ENCODE assay signal across 10 cellular contexts in genomic region chr17:16001498-16001897, GRCh38. TPM values are rescaled to one million over a fixed set of nuclear protein-coding genes. Genes with fewer than 3 reads are reported as not detected.
A peak's percentile ranks its signal among the peaks of the same experiment; 100 is the strongest.
DNase-seq lines count a peak whose midpoint lies in the region; ATAC-seq and TF ChIP-seq lines count a peak whose summit lies in the region.
"Had no signal": no experiment of that assay in that cellular context is flagged by ENCODE, and none has a peak within 500 bp of the region (broad histone marks: within the 10 kb centered on the region; RNA-seq: fewer than 3 reads in every experiment).

No MANE protein-coding gene starts in this region.

- peaks cover 23% of the 10 kb centered on the region for H3K4me1 Mint-ChIP-seq in activated naive CD4-positive, alpha-beta T cell treated with anti-CD3 and anti-CD28 coated beads for 36 hours (ENCODE audit: low read depth)
- peaks cover 32% of the 10 kb centered on the region for H3K4me1 Mint-ChIP-seq in activated CD8-positive, alpha-beta T cell treated with anti-CD3 and anti-CD28 coated beads, Interleukin-2, amount 10 ng/mL, durations not matched to agents 7 days and 5 days (ENCODE audit: low read depth)
- H3K4me1 Mint-ChIP-seq in stimulated activated naive B cell treated with anti-CD40 and anti-IgM and Interleukin-4, amounts not matched to agents 10 μg/mL and 1 μg/mL and 100 μg/mL, for 72 hours, result peaks cover 19 to 43% of the 10 kb centered on the region in 2 donors

- CTCF ChIA-PET in activated naive CD4-positive, alpha-beta T cell treated with anti-CD3 and anti-CD28 coated beads for 36 hours (lab: Charles Lee), result interaction anchor here (0.7 to 1.3 kb wide), 4 partner anchors 12 to 305 kb away, joined by 3 to 8 read pairs (median 4); no protein-coding TSS in a partner anchor
- CTCF ChIA-PET in activated CD8-positive, alpha-beta T cell treated with anti-CD3 and anti-CD28 coated beads, Interleukin-2, amount 10 ng/mL, durations not matched to agents 7 days and 5 days (lab: Charles Lee), result interaction anchor here (0.9 to 1.5 kb wide), 4 partner anchors 22 to 173 kb away, joined by 3 to 4 read pairs (median 3); partner anchors contain the start of gene ADORA2B

- H3K27ac Mint-ChIP-seq in activated naive CD4-positive, alpha-beta T cell treated with anti-CD3 and anti-CD28 coated beads for 36 hours, result peak overlapping the region; percentile 42
- H3K27ac Mint-ChIP-seq in activated CD8-positive, alpha-beta T cell treated with anti-CD3 and anti-CD28 coated beads, Interleukin-2, amount 10 ng/mL, durations not matched to agents 7 days and 5 days, result peak overlapping the region; percentile 96
- H3K27ac Mint-ChIP-seq in stimulated activated naive B cell treated with anti-CD40 and anti-IgM and Interleukin-4, amounts not matched to agents 10 μg/mL and 1 μg/mL and 100 μg/mL, for 72 hours, result peak overlapping the region; percentile 48

- ATAC-seq in activated CD8-positive, alpha-beta T cell treated with anti-CD3 and anti-CD28 coated beads, Interleukin-2, amount 10 ng/mL, durations not matched to agents 7 days and 5 days, result no peak
- no peak for ATAC-seq in stimulated activated naive B cell treated with anti-CD40 and anti-IgM and Interleukin-4, amounts not matched to agents 10 μg/mL and 1 μg/mL and 100 μg/mL, for 72 hours (replicated peaks)
- ATAC-seq in GM21360 (IDR thresholded peaks at IDR 0.05; ENCODE audit: unreplicated experiment), result no peak

- H3K9me3 Mint-ChIP-seq in activated naive CD4-positive, alpha-beta T cell treated with anti-CD3 and anti-CD28 coated beads for 36 hours, result no peaks in the 10 kb centered on the region
- no peaks in the 10 kb centered on the region for H3K9me3 Mint-ChIP-seq in activated CD8-positive, alpha-beta T cell treated with anti-CD3 and anti-CD28 coated beads, Interleukin-2, amount 10 ng/mL, durations not matched to agents 7 days and 5 days (ENCODE audit: insufficient read depth)
- no peaks in the 10 kb centered on the region for H3K9me3 Mint-ChIP-seq in stimulated activated naive B cell treated with anti-CD40 and anti-IgM and Interleukin-4, amounts not matched to agents 10 μg/mL and 1 μg/mL and 100 μg/mL, for 72 hours

- H3K4me3 Mint-ChIP-seq in activated naive CD4-positive, alpha-beta T cell treated with anti-CD3 and anti-CD28 coated beads for 36 hours, result peak overlapping the region; percentile 81
- peak overlapping the region; percentile 93 for H3K4me3 Mint-ChIP-seq in activated CD8-positive, alpha-beta T cell treated with anti-CD3 and anti-CD28 coated beads, Interleukin-2, amount 10 ng/mL, durations not matched to agents 7 days and 5 days
- peak overlapping the region; percentile 91 to 97 for H3K4me3 Mint-ChIP-seq in stimulated activated naive B cell treated with anti-CD40 and anti-IgM and Interleukin-4, amounts not matched to agents 10 μg/mL and 1 μg/mL and 100 μg/mL, for 72 hours

- no peak for DNase-seq in activated naive CD4-positive, alpha-beta T cell treated with anti-CD3 and anti-CD28 coated beads for 36 hours
- no peak for DNase-seq in activated naive CD4-positive, alpha-beta T cell (lab: John Stamatoyannopoulos, UW)
- no peak for DNase-seq in activated CD8-positive, alpha-beta T cell treated with anti-CD3 and anti-CD28 coated beads, Interleukin-2, amount 10 ng/mL, durations not matched to agents 7 days and 5 days
- DNase-seq in fibroblast of pulmonary artery (ENCODE audit: low read depth) (peak; percentile 47), GM03348 (ENCODE audit: low spot score) (no peak), 8988T (no peak)
- DNase-seq in stimulated activated naive B cell treated with anti-CD40 and anti-IgM and Interleukin-4, amounts not matched to agents 10 μg/mL and 1 μg/mL and 100 μg/mL, for 72 hours, result no peak
- DNase-seq: NCI-H2081 treated with DMSO at 0.1 percent for 48 hours, uterus had no signal

- H3K4me3 ChIP-seq in fibroblast of pulmonary artery (replicated peaks; ENCODE audit: low read depth, low read length), result no peak overlapping the region

- peaks cover 40% of the 10 kb centered on the region for H3K36me3 Mint-ChIP-seq in activated naive CD4-positive, alpha-beta T cell treated with anti-CD3 and anti-CD28 coated beads for 36 hours (ENCODE audit: low read depth)
- H3K36me3 Mint-ChIP-seq in activated CD8-positive, alpha-beta T cell treated with anti-CD3 and anti-CD28 coated beads, Interleukin-2, amount 10 ng/mL, durations not matched to agents 7 days and 5 days (ENCODE audit: low read depth), result peaks cover 61% of the 10 kb centered on the region
- H3K36me3 Mint-ChIP-seq in stimulated activated naive B cell treated with anti-CD40 and anti-IgM and Interleukin-4, amounts not matched to agents 10 μg/mL and 1 μg/mL and 100 μg/mL, for 72 hours, result peaks cover 41 to 47% of the 10 kb centered on the region in 2 donors

- intact Hi-C loops in activated naive CD4-positive, alpha-beta T cell treated with anti-CD3 and anti-CD28 coated beads for 36 hours (cut with micrococcal nuclease), result loop anchor here (5.0 kb wide), 1 partner anchor 351 kb away; the partner anchor contains the start of gene CENPV

- no peaks in the 10 kb centered on the region for H3K27me3 Mint-ChIP-seq in activated naive CD4-positive, alpha-beta T cell treated with anti-CD3 and anti-CD28 coated beads for 36 hours (ENCODE audit: low read depth)
- no peaks in the 10 kb centered on the region for H3K27me3 Mint-ChIP-seq in activated CD8-positive, alpha-beta T cell treated with anti-CD3 and anti-CD28 coated beads, Interleukin-2, amount 10 ng/mL, durations not matched to agents 7 days and 5 days (ENCODE audit: low read depth)
- no peaks in the 10 kb centered on the region for H3K27me3 Mint-ChIP-seq in stimulated activated naive B cell treated with anti-CD40 and anti-IgM and Interleukin-4, amounts not matched to agents 10 μg/mL and 1 μg/mL and 100 μg/mL, for 72 hours

- POLR2A ChIA-PET in activated CD8-positive, alpha-beta T cell treated with anti-CD3 and anti-CD28 coated beads, Interleukin-2, amount 10 ng/mL, durations not matched to agents 7 days and 5 days (lab: Charles Lee), result no interaction called here

- TF ChIP-seq CTCF in fibroblast of pulmonary artery (IDR thresholded peaks at IDR 0.05; ENCODE audit: low read length, missing control alignments), result no peak

RNA-seq across cellular contexts. Expression of gene TTC19, which starts 1.9 kb away (rescaled TPM):
- 10 to 100 TPM; 18.8 to 20.8 TPM for total RNA-seq in activated naive CD4-positive, alpha-beta T cell treated with anti-CD3 and anti-CD28 coated beads for 36 hours
- 10 to 100 TPM; 31.5 to 38.1 TPM for total RNA-seq in activated CD8-positive, alpha-beta T cell treated with anti-CD3 and anti-CD28 coated beads, Interleukin-2, amount 10 ng/mL, durations not matched to agents 7 days and 5 days

RNA-seq across cellular contexts. Expression of gene ZSWIM7, which starts 2.0 kb away (rescaled TPM):
- total RNA-seq in activated naive CD4-positive, alpha-beta T cell treated with anti-CD3 and anti-CD28 coated beads for 36 hours, result 10 to 100 TPM in 1 of 2 experiments, 1 to 10 TPM in 1; 8.3 to 10.8 TPM
- 10 to 100 TPM; 19.3 to 20.0 TPM for total RNA-seq in activated CD8-positive, alpha-beta T cell treated with anti-CD3 and anti-CD28 coated beads, Interleukin-2, amount 10 ng/mL, durations not matched to agents 7 days and 5 days

RNA-seq across cellular contexts. Expression of gene ADORA2B, which starts 56.6 kb away (rescaled TPM):
- under 1 TPM in 1 of 2 experiments, not detected in 1; 0.12 TPM for total RNA-seq in activated naive CD4-positive, alpha-beta T cell treated with anti-CD3 and anti-CD28 coated beads for 36 hours
- total RNA-seq in activated CD8-positive, alpha-beta T cell treated with anti-CD3 and anti-CD28 coated beads, Interleukin-2, amount 10 ng/mL, durations not matched to agents 7 days and 5 days, result 1 to 10 TPM; 1.7 to 2.9 TPM

Comparison
In these comparisons a context has a peak if more than half of its experiments do, and no peak if none do; other contexts are left out.
1. H3K27ac Mint-ChIP-seq: peak in every context shown above with its lines; median percentile 96 in activated CD8-positive, alpha-beta T cell treated with anti-CD3 and anti-CD28 coated beads, Interleukin-2, amount 10 ng/mL, durations not matched to agents 7 days and 5 days; 48 in stimulated activated naive B cell treated with anti-CD40 and anti-IgM and Interleukin-4, amounts not matched to agents 10 μg/mL and 1 μg/mL and 100 μg/mL, for 72 hours; 42 in activated naive CD4-positive, alpha-beta T cell treated with anti-CD3 and anti-CD28 coated beads for 36 hours.